ENCODE assay signal across 20 cellular contexts in genomic region chr4:8203817-8204216, GRCh38.
"Had no signal": no experiment of that assay in that cellular context is flagged by ENCODE, and none has a peak within 500 bp of the region (broad histone marks: within the 10 kb centered on the region; RNA-seq: fewer than 3 reads in every experiment).

No MANE protein-coding gene starts in this region.

- H3K4me3 ChIP-seq: lung, neural progenitor cell, psoas muscle, skin epidermis, thoracic aorta had no signal

- H3K36me3 Mint-ChIP-seq: neural progenitor cell had no signal

- FAIRE-seq: endometrium, frontal cortex, keratinocyte had no signal

- H3K9me3 ChIP-seq: psoas muscle, thoracic aorta had no signal

- H3K27ac Mint-ChIP-seq: activated CD4-positive, alpha-beta T cell treated with anti-CD3 and anti-CD28 coated beads, Interleukin-2, amount 10 ng/mL, durations not matched to agents 24 days and 14 days; activated T-cell treated with anti-CD3 and anti-CD28 coated beads, Interleukin-2, amount 50 U/mL, for 72 hours; neural progenitor cell had no signal

- H3K4me2 ChIP-seq: neural progenitor cell had no signal

- ATAC-seq: activated T-cell treated with anti-CD3 and anti-CD28 coated beads, Interleukin-2, amount 50 U/mL, for 72 hours; psoas muscle; right cardiac atrium had no signal

- H3K27ac ChIP-seq: neural progenitor cell, psoas muscle, skin epidermis, thoracic aorta had no signal

- H3K4me1 ChIP-seq: neural progenitor cell, psoas muscle had no signal

- H3K9ac ChIP-seq: neural progenitor cell had no signal

- H2AFZ ChIP-seq: neural progenitor cell had no signal

- DNase-seq: activated CD4-positive, alpha-beta T cell treated with anti-CD3 and anti-CD28 coated beads, Interleukin-2, amount 10 ng/mL, durations not matched to agents 24 days and 14 days; activated CD8-positive, alpha-beta memory T cell treated with anti-CD3 and anti-CD28 coated beads, Interleukin-2, amount 50 U/mL, for 4 hours; activated effector memory CD4-positive, alpha-beta T cell treated with anti-CD3 and anti-CD28 coated beads, Interleukin-2, amount 50 U/mL, for 16 hours; activated naive CD4-positive, alpha-beta T cell treated with anti-CD3 and anti-CD28 coated beads, Interleukin-2, amount 50 U/mL, for 16 hours; activated T-cell treated with anti-CD3 and anti-CD28 coated beads, Interleukin-2, amount 50 U/mL, for 72 hours; aorta; cerebellar nuclear complex; cortex of kidney; psoas muscle; stimulated activated CD4-positive, alpha-beta T cell treated with anti-CD3 and anti-CD28 coated beads, Interleukin-2, amount 100 ng/mL, for 48 hours; T-helper 1 cell; T1000 had no signal

- H3K27me3 ChIP-seq: neural progenitor cell had no signal

- H3K4me3 Mint-ChIP-seq: activated CD4-positive, alpha-beta T cell treated with anti-CD3 and anti-CD28 coated beads, Interleukin-2, amount 10 ng/mL, durations not matched to agents 24 days and 14 days; activated T-cell treated with anti-CD3 and anti-CD28 coated beads, Interleukin-2, amount 50 U/mL, for 72 hours; neural progenitor cell had no signal

- H3K27me3 Mint-ChIP-seq: activated CD4-positive, alpha-beta T cell treated with anti-CD3 and anti-CD28 coated beads, Interleukin-2, amount 10 ng/mL, durations not matched to agents 24 days and 14 days had no signal

- H3K36me3 ChIP-seq: neural progenitor cell, thoracic aorta had no signal

- H3K9me3 Mint-ChIP-seq: activated CD4-positive, alpha-beta T cell treated with anti-CD3 and anti-CD28 coated beads, Interleukin-2, amount 10 ng/mL, durations not matched to agents 24 days and 14 days; activated T-cell treated with anti-CD3 and anti-CD28 coated beads, Interleukin-2, amount 50 U/mL, for 72 hours; neural progenitor cell had no signal
